8 cellular contexts compared by ENCODE assay signal in genomic region chr4:105709081-105709450, GRCh38. TPM values are rescaled to one million over a fixed set of nuclear protein-coding genes. Genes with fewer than 3 reads are reported as not detected.
DNase-seq lines count a peak whose midpoint lies in the region; ATAC-seq, FAIRE-seq and TF ChIP-seq lines count a peak whose summit lies in the region.

No MANE protein-coding gene starts in this region.

- H3K9me3 Mint-ChIP-seq in activated B cell treated with CpG ODN at 0.5 μM for 24 hours, result no peaks in the 10 kb centered on the region

- no peak for FAIRE-seq in pancreas (lab: Jason Lieb, UNC)

- H3K36me3 ChIP-seq in gastroesophageal sphincter, result no peaks in the 10 kb centered on the region
- no peaks in the 10 kb centered on the region for H3K36me3 ChIP-seq in pancreas

- CTCF ChIA-PET in activated B cell treated with CpG ODN at 0.5 μM for 24 hours (lab: Charles Lee), result no interaction called here

- peak overlapping the region; percentile 94 for H3K27ac Mint-ChIP-seq in activated B cell treated with CpG ODN at 0.5 μM for 24 hours

- TF ChIP-seq EP300 in gastroesophageal sphincter (IDR thresholded peaks at IDR 0.05), result no peak

- H3K4me1 ChIP-seq in gastroesophageal sphincter (peaks cover 10 to 59% (median 13%) of the 10 kb centered on the region in 3 donors), pancreas (peaks cover 6 to 14% (median 11%) of the 10 kb centered on the region in 3 donors)

- no peaks in the 10 kb centered on the region for H3K9me3 ChIP-seq in gastroesophageal sphincter
- no peaks in the 10 kb centered on the region for H3K9me3 ChIP-seq in pancreas

- peak overlapping the region; percentile 99 for H3K4me3 Mint-ChIP-seq in activated B cell treated with CpG ODN at 0.5 μM for 24 hours

- H3K4me3 ChIP-seq in gastroesophageal sphincter, result peak overlapping the region; percentile 90 to 96
- H3K4me3 ChIP-seq in pancreas, result peak overlapping the region; percentile 71 to 89 (median 80)

- peak overlapping the region; percentile 76 to 95 (median 94) for H3K27ac ChIP-seq in gastroesophageal sphincter
- peak overlapping the region; percentile 80 to 93 (median 88) for H3K27ac ChIP-seq in pancreas

- H3K36me3 Mint-ChIP-seq in activated B cell treated with CpG ODN at 0.5 μM for 24 hours (ENCODE audit: low read depth), result peaks cover 11% of the 10 kb centered on the region

- TF ChIP-seq POLR2A in gastroesophageal sphincter (IDR thresholded peaks at IDR 0.05), result no peak

- H3K27me3 Mint-ChIP-seq in activated B cell treated with CpG ODN at 0.5 μM for 24 hours, result no peaks in the 10 kb centered on the region

- intact Hi-C loops in activated B cell treated with CpG ODN at 0.5 μM for 24 hours (cut with micrococcal nuclease) (loop anchor here (2.0 kb wide), 3 partner anchors 200 to 648 kb away; no protein-coding TSS in a partner anchor), pancreas (cut with DNase I) (no loop called here)

- WGBS in gastroesophageal sphincter (ENCODE audit: low coverage in 1 of 2), 2 donors, result 0% methylated on average over 1 to 5 of the region's 11 CpGs
- WGBS in pancreas, 2 donors, result 0 to 2% methylated on average over 10 to 11 of the region's 11 CpGs

- peak; percentile 19 for DNase-seq in NCI-H510A treated with DMSO at 0.1 percent for 48 hours (lab: John Stamatoyannopoulos, UW)
- no peak for DNase-seq in NCI-H510A (lab: John Stamatoyannopoulos, UW)
- DNase-seq in activated B cell treated with CpG ODN at 0.5 μM for 24 hours, result no peak
- DNase-seq in pancreas, result peak in 1 of 6 donors; percentile 6
- DNase-seq in ureter (ENCODE audit: low spot score), result no peak

- H3K27me3 ChIP-seq in gastroesophageal sphincter (no peaks in the 10 kb centered on the region), pancreas (no peaks in the 10 kb centered on the region)

- ATAC-seq in GM21390 (IDR thresholded peaks at IDR 0.05; ENCODE audit: unreplicated experiment) (peak; percentile 34), HG03571 (IDR thresholded peaks at IDR 0.05; ENCODE audit: unreplicated experiment) (peak; percentile 24), activated B cell treated with CpG ODN at 0.5 μM for 24 hours (ENCODE audit: low read depth) (peak; percentile 18), gastroesophageal sphincter (peak; percentile 32), pancreas (peak; percentile 30 to 52 (median 45))

- H3K4me1 Mint-ChIP-seq in activated B cell treated with CpG ODN at 0.5 μM for 24 hours, result peaks cover 31% of the 10 kb centered on the region

- POLR2A ChIA-PET in activated B cell treated with CpG ODN at 0.5 μM for 24 hours (lab: Charles Lee), result interaction anchor here (0.7 to 2.3 kb wide), 3 partner anchors 10 to 655 kb away, joined by 3 to 6 read pairs (median 5); partner anchors contain the start of gene PPA2

- no peak for TF ChIP-seq CTCF in activated B cell treated with CpG ODN at 0.5 μM for 24 hours (IDR thresholded peaks at IDR 0.05)
- TF ChIP-seq CTCF in gastroesophageal sphincter (IDR thresholded peaks at IDR 0.05), result no peak
- TF ChIP-seq CTCF in pancreas (IDR thresholded peaks at IDR 0.05), result no peak

RNA-seq across cellular contexts. Expression of gene GSTCD, which starts 0.5 kb away (rescaled TPM):
- total RNA-seq in activated B cell treated with CpG ODN at 0.5 μM for 24 hours, result 11.3 and 12.3 TPM in 2 replicates
- total RNA-seq in gastroesophageal sphincter, result 10 to 100 TPM; 11.1 to 12.9 (median 12.2) TPM
- 1 to 10 TPM; 1.4 to 5.7 (median 3.7) TPM for total RNA-seq in pancreas
- 1 to 10 TPM; 1.3 to 1.9 TPM for polyA plus RNA-seq in pancreas
- 12.3 TPM for total RNA-seq in ureter

RNA-seq across cellular contexts. Expression of gene INTS12, which starts 0.6 kb away (rescaled TPM):
- total RNA-seq in activated B cell treated with CpG ODN at 0.5 μM for 24 hours, result 18.6 and 20.6 TPM in 2 replicates
- 10 to 100 TPM; 24.2 to 46.1 (median 31.1) TPM for total RNA-seq in gastroesophageal sphincter
- 1 to 10 TPM; 5.3 to 10.0 (median 7.0) TPM for total RNA-seq in pancreas
- polyA plus RNA-seq in pancreas, result 10 to 100 TPM in 1 of 2 donors, 1 to 10 TPM in 1; 6.6 to 12.8 TPM
- total RNA-seq in ureter, result 21.1 TPM
